21 cellular contexts compared by ENCODE assay signal in genomic region chr6:42259286-42259685, GRCh38.
"Had no signal": no experiment of that assay in that cellular context is flagged by ENCODE, and none has a peak within 500 bp of the region (broad histone marks: within the 10 kb centered on the region; RNA-seq: fewer than 3 reads in every experiment).

No MANE protein-coding gene starts in this region.

- H3K27ac Mint-ChIP-seq: activated CD8-positive, alpha-beta memory T cell treated with anti-CD3 and anti-CD28 coated beads, Interleukin-2, amount 10 ng/mL, durations not matched to agents 7 days and 5 days; activated naive CD4-positive, alpha-beta T cell treated with anti-CD3 and anti-CD28 coated beads, Interleukin-2, amount 50 U/mL, for 72 hours; activated T-helper 1 cell treated with anti-CD3 and anti-CD28 coated beads, Interleukin-12 subunit alpha, Interleukin-12 subunit beta, Interleukin-2, Interleukin-4 antibody, amounts not matched to agents 30 ng/mL and 10 ng/mL and 1 ng/mL, durations not matched to agents 14 hours and 24 hours and 36 hours; natural killer cell treated with Interleukin-12 subunit alpha and Interleukin-12 subunit beta and Interleukin-15 and Interleukin-18, amount 100 ng/mL, for 72 hours; stimulated activated naive B cell treated with anti-CD40 and anti-IgM and Interleukin-4, amounts not matched to agents 10 μg/mL and 1 μg/mL and 100 μg/mL, for 72 hours had no signal

- H3K36me3 ChIP-seq: right lobe of liver, thyroid gland had no signal

- H3K9me3 Mint-ChIP-seq: activated naive CD4-positive, alpha-beta T cell treated with anti-CD3 and anti-CD28 coated beads, Interleukin-2, amount 50 U/mL, for 72 hours; activated T-helper 1 cell treated with anti-CD3 and anti-CD28 coated beads, Interleukin-12 subunit alpha, Interleukin-12 subunit beta, Interleukin-2, Interleukin-4 antibody, amounts not matched to agents 30 ng/mL and 10 ng/mL and 1 ng/mL, durations not matched to agents 14 hours and 24 hours and 36 hours; natural killer cell treated with Interleukin-12 subunit alpha and Interleukin-12 subunit beta and Interleukin-15 and Interleukin-18, amount 100 ng/mL, for 72 hours; stimulated activated naive B cell treated with anti-CD40 and anti-IgM and Interleukin-4, amounts not matched to agents 10 μg/mL and 1 μg/mL and 100 μg/mL, for 72 hours had no signal

- H3K4me1 ChIP-seq: parathyroid adenoma had no signal

- H3K4me3 Mint-ChIP-seq: activated CD8-positive, alpha-beta memory T cell treated with anti-CD3 and anti-CD28 coated beads, Interleukin-2, amount 10 ng/mL, durations not matched to agents 7 days and 5 days; activated T-helper 1 cell treated with anti-CD3 and anti-CD28 coated beads, Interleukin-12 subunit alpha, Interleukin-12 subunit beta, Interleukin-2, Interleukin-4 antibody, amounts not matched to agents 30 ng/mL and 10 ng/mL and 1 ng/mL, durations not matched to agents 14 hours and 24 hours and 36 hours; natural killer cell treated with Interleukin-12 subunit alpha and Interleukin-12 subunit beta and Interleukin-15 and Interleukin-18, amount 100 ng/mL, for 72 hours; stimulated activated naive B cell treated with anti-CD40 and anti-IgM and Interleukin-4, amounts not matched to agents 10 μg/mL and 1 μg/mL and 100 μg/mL, for 72 hours had no signal

- H3K27ac ChIP-seq: brain microvascular endothelial cell, parathyroid adenoma, right lobe of liver, thyroid gland had no signal

- H3K4me1 Mint-ChIP-seq: stimulated activated naive B cell treated with anti-CD40 and anti-IgM and Interleukin-4, amounts not matched to agents 10 μg/mL and 1 μg/mL and 100 μg/mL, for 72 hours had no signal

- H3K36me3 Mint-ChIP-seq: activated naive CD4-positive, alpha-beta T cell treated with anti-CD3 and anti-CD28 coated beads, Interleukin-2, amount 50 U/mL, for 72 hours had no signal

- H3K27me3 ChIP-seq: brain microvascular endothelial cell, right lobe of liver, thyroid gland had no signal

- H3K79me2 ChIP-seq: parathyroid adenoma had no signal

- H3K27me3 Mint-ChIP-seq: activated CD8-positive, alpha-beta memory T cell treated with anti-CD3 and anti-CD28 coated beads, Interleukin-2, amount 10 ng/mL, durations not matched to agents 7 days and 5 days; natural killer cell treated with Interleukin-12 subunit alpha and Interleukin-12 subunit beta and Interleukin-15 and Interleukin-18, amount 100 ng/mL, for 72 hours had no signal

- H2AFZ ChIP-seq: parathyroid adenoma had no signal

- DNase-seq: activated CD4-positive, alpha-beta T cell treated with anti-CD3 and anti-CD28 coated beads, Interleukin-2, amount 50 U/mL, for 4 hours; activated CD8-positive, alpha-beta memory T cell treated with anti-CD3 and anti-CD28 coated beads, Interleukin-2, amount 10 ng/mL, durations not matched to agents 7 days and 5 days; activated T-cell treated with anti-CD3 and anti-CD28 coated beads for 4 hours; aorta; brain microvascular endothelial cell; central memory CD4-positive, alpha-beta T cell; dermis blood vessel endothelial cell; effector CD8-positive, alpha-beta T cell; erythroblast; foreskin fibroblast; hippocampal formation; right lobe of liver; stimulated activated CD4-positive, alpha-beta T cell treated with anti-CD3 and anti-CD28 coated beads, Interleukin-2, amount 100 ng/mL, for 24 hours; stimulated activated naive B cell treated with anti-CD40 and anti-IgM and Interleukin-4, amounts not matched to agents 10 μg/mL and 1 μg/mL and 100 μg/mL, for 72 hours; T-helper 1 cell; thyroid gland had no signal

- H3K9me3 ChIP-seq: right lobe of liver, thyroid gland had no signal

- ATAC-seq: activated CD8-positive, alpha-beta memory T cell treated with anti-CD3 and anti-CD28 coated beads, Interleukin-2, amount 10 ng/mL, durations not matched to agents 7 days and 5 days; activated naive CD4-positive, alpha-beta T cell treated with anti-CD3 and anti-CD28 coated beads, Interleukin-2, amount 50 U/mL, for 72 hours; natural killer cell treated with Interleukin-12 subunit alpha and Interleukin-12 subunit beta and Interleukin-15 and Interleukin-18, amount 100 ng/mL, for 72 hours; right lobe of liver; stimulated activated naive B cell treated with anti-CD40 and anti-IgM and Interleukin-4, amounts not matched to agents 10 μg/mL and 1 μg/mL and 100 μg/mL, for 72 hours had no signal

- H3K4me3 ChIP-seq: right lobe of liver, skin epidermis, thyroid gland had no signal
